31 cellular contexts compared by ENCODE assay signal in genomic region chr7:40757097-40757496, GRCh38.
"Had no signal": no experiment of that assay in that cellular context is flagged by ENCODE, and none has a peak within 500 bp of the region (broad histone marks: within the 10 kb centered on the region; RNA-seq: fewer than 3 reads in every experiment).

No MANE protein-coding gene starts in this region.

- H3K9me3 ChIP-seq: heart right ventricle, left ventricle myocardium inferior, ovary, sigmoid colon, suprapubic skin, tibial artery, upper lobe of right lung had no signal

- DNase-seq: activated CD4-positive, alpha-beta T cell treated with anti-CD3 and anti-CD28 coated beads for 36 hours; activated CD4-positive, CD25-positive, alpha-beta regulatory T cell; activated CD8-positive, alpha-beta memory T cell treated with anti-CD3 and anti-CD28 coated beads, Interleukin-2, amount 10 ng/mL, durations not matched to agents 7 days and 5 days; activated CD8-positive, alpha-beta T cell treated with anti-CD3 and anti-CD28 coated beads, Interleukin-2, amount 10 ng/mL, durations not matched to agents 7 days and 5 days; activated naive CD4-positive, alpha-beta T cell; activated T-cell treated with anti-CD3 and anti-CD28 coated beads, Interleukin-2, amount 50 U/mL, for 48 hours; anterior cingulate cortex; cerebellar nuclear complex; dorsolateral prefrontal cortex; effector memory CD4-positive, alpha-beta T cell; erythroblast; foreskin keratinocyte; heart right ventricle; islet precursor cell; left ventricle myocardium inferior; naive B cell; nephron progenitor cell; ovary; retina; sigmoid colon; small intestine; stimulated activated CD4-positive, alpha-beta T cell treated with anti-CD3 and anti-CD28 coated beads, Interleukin-4, amount 100 ng/mL, for 4 hours; stimulated activated CD8-positive, alpha-beta memory T cell treated with anti-CD3 and anti-CD28 coated beads, Interleukin-4, amount 100 ng/mL, for 48 hours; stimulated activated naive B cell treated with anti-CD40 and anti-IgM and Interleukin-4, amounts not matched to agents 10 μg/mL and 1 μg/mL and 100 μg/mL, for 72 hours; T-helper 1 cell; tibial artery; upper lobe of right lung had no signal

- H3K4me1 ChIP-seq: left ventricle myocardium inferior, suprapubic skin, upper lobe of right lung had no signal

- H3K36me3 ChIP-seq: cardiac muscle cell, heart right ventricle, left ventricle myocardium inferior, ovary, sigmoid colon, suprapubic skin, tibial artery, upper lobe of right lung had no signal

- H3K27me3 ChIP-seq: cardiac muscle cell, foreskin keratinocyte, heart right ventricle, ovary, sigmoid colon, suprapubic skin, tibial artery, upper lobe of right lung had no signal

- H3K27ac ChIP-seq: cardiac muscle cell, coronary artery, dorsolateral prefrontal cortex, foreskin keratinocyte, heart right ventricle, left ventricle myocardium inferior, ovary, sigmoid colon, suprapubic skin, tibial artery, upper lobe of right lung had no signal

- FAIRE-seq: small intestine had no signal

- ATAC-seq: activated CD4-positive, alpha-beta T cell treated with anti-CD3 and anti-CD28 coated beads for 36 hours; activated CD8-positive, alpha-beta memory T cell treated with anti-CD3 and anti-CD28 coated beads, Interleukin-2, amount 10 ng/mL, durations not matched to agents 7 days and 5 days; activated CD8-positive, alpha-beta T cell treated with anti-CD3 and anti-CD28 coated beads, Interleukin-2, amount 10 ng/mL, durations not matched to agents 7 days and 5 days; activated naive CD4-positive, alpha-beta T cell treated with anti-CD3 and anti-CD28 coated beads, Interleukin-2, amount 50 U/mL, for 72 hours; foreskin keratinocyte; heart right ventricle; stimulated activated naive B cell treated with anti-CD40 and anti-IgM and Interleukin-4, amounts not matched to agents 10 μg/mL and 1 μg/mL and 100 μg/mL, for 72 hours; upper lobe of right lung had no signal

- H3K4me3 ChIP-seq: cardiac muscle cell, coronary artery, dorsolateral prefrontal cortex, heart right ventricle, left ventricle myocardium inferior, ovary, sigmoid colon, suprapubic skin, tibial artery, upper lobe of right lung had no signal
